In genomic region chr14:101063121-101063520, GRCh38 we compare ENCODE assay signal across 18 cellular contexts.
"Had no signal": no experiment of that assay in that cellular context is flagged by ENCODE, and none has a peak within 500 bp of the region (broad histone marks: within the 10 kb centered on the region; RNA-seq: fewer than 3 reads in every experiment).

No MANE protein-coding gene starts in this region.

- H3K4me1 Mint-ChIP-seq: nephron; stimulated activated memory B cell treated with anti-CD40 and anti-IgM and Interleukin-4, amounts not matched to agents 10 μg/mL and 1 μg/mL and 100 μg/mL, for 72 hours; stimulated activated naive CD8-positive, alpha-beta T cell treated with anti-CD3 and anti-CD28 coated beads, Interleukin-15, amount 100 ng/mL, for 72 hours had no signal

- ATAC-seq: foreskin keratinocyte; left colon; stimulated activated memory B cell treated with anti-CD40 and anti-IgM and Interleukin-4, amounts not matched to agents 10 μg/mL and 1 μg/mL and 100 μg/mL, for 72 hours; stimulated activated naive CD8-positive, alpha-beta T cell treated with anti-CD3 and anti-CD28 coated beads, Interleukin-15, amount 100 ng/mL, for 72 hours had no signal

- H3K36me3 ChIP-seq: colonic mucosa, neutrophil, right atrium auricular region, thoracic aorta, transverse colon had no signal

- H3K4me3 ChIP-seq: colonic mucosa, hepatocyte, right atrium auricular region, smooth muscle cell, thoracic aorta, transverse colon had no signal

- H3K4me3 Mint-ChIP-seq: naive B cell; nephron; stimulated activated memory B cell treated with anti-CD40 and anti-IgM and Interleukin-4, amounts not matched to agents 10 μg/mL and 1 μg/mL and 100 μg/mL, for 72 hours; stimulated activated naive CD8-positive, alpha-beta T cell treated with anti-CD3 and anti-CD28 coated beads, Interleukin-15, amount 100 ng/mL, for 72 hours had no signal

- H3K4me1 ChIP-seq: colonic mucosa, right atrium auricular region, transverse colon had no signal

- H2AFZ ChIP-seq: hepatocyte had no signal

- H3K27ac Mint-ChIP-seq: nephron; stimulated activated memory B cell treated with anti-CD40 and anti-IgM and Interleukin-4, amounts not matched to agents 10 μg/mL and 1 μg/mL and 100 μg/mL, for 72 hours; stimulated activated naive CD8-positive, alpha-beta T cell treated with anti-CD3 and anti-CD28 coated beads, Interleukin-15, amount 100 ng/mL, for 72 hours had no signal

- H3K27me3 ChIP-seq: colonic mucosa, foreskin keratinocyte, hepatocyte, right atrium auricular region, transverse colon had no signal

- DNase-seq: cerebellar nuclear complex; colonic mucosa; erythroblast; foreskin keratinocyte; mesendoderm; naive B cell; stimulated activated CD4-positive, alpha-beta T cell treated with anti-CD3 and anti-CD28 coated beads, Interleukin-1b, Interleukin-23, amount 100 ng/mL, for 48 hours; stimulated activated CD4-positive, alpha-beta T cell treated with anti-CD3 and anti-CD28 coated beads, Interleukin-4, amount 100 ng/mL, for 24 hours; stimulated activated naive CD8-positive, alpha-beta T cell treated with anti-CD3 and anti-CD28 coated beads, Interleukin-15, amount 100 ng/mL, for 72 hours; transverse colon had no signal

- H3K36me3 Mint-ChIP-seq: naive B cell; stimulated activated memory B cell treated with anti-CD40 and anti-IgM and Interleukin-4, amounts not matched to agents 10 μg/mL and 1 μg/mL and 100 μg/mL, for 72 hours had no signal

- H3K27ac ChIP-seq: colonic mucosa, foreskin keratinocyte, hepatocyte, neutrophil, right atrium auricular region, thoracic aorta, transverse colon had no signal

- H3K9me3 ChIP-seq: colonic mucosa, neutrophil, right atrium auricular region, thoracic aorta, transverse colon had no signal

- H3K4me2 ChIP-seq: hepatocyte, smooth muscle cell had no signal

- H3K79me2 ChIP-seq: hepatocyte had no signal
